In genomic region chr12:33994857-33995808, GRCh38 we compare ENCODE assay signal across 22 cellular contexts. TPM values are rescaled to one million over a fixed set of nuclear protein-coding genes. Genes with fewer than 3 reads are reported as not detected.
DNase-seq lines count a peak whose midpoint lies in the region; ATAC-seq and TF ChIP-seq lines count a peak whose summit lies in the region.
"Had no signal": no experiment of that assay in that cellular context is flagged by ENCODE, and none has a peak within 500 bp of the region (broad histone marks: within the 10 kb centered on the region; RNA-seq: fewer than 3 reads in every experiment).

No MANE protein-coding gene starts in this region.

- whole genome bisulfite sequencing in mammary epithelial cell (ENCODE audit: low coverage, missing lambda C conversion rate), result 32% methylated on average over 4 of the region's 4 CpGs
- no CpG with 5 or more reads among the region's 4 CpGs for WGBS in trophoblast cell (ENCODE audit: extremely low coverage, insufficient coverage, insufficient read length)
- 1% methylated on average over 4 of the region's 4 CpGs for WGBS in SK-N-SH (ENCODE audit: low lambda C conversion rate)

- no peaks in the 10 kb centered on the region for H3K79me1 ChIP-seq in trophoblast cell (ENCODE audit: low read length)

- POLR2A ChIA-PET in SK-N-SH (lab: Yijun Ruan, JAX), result no interaction called here

- no peaks in the 10 kb centered on the region for H3K27me3 ChIP-seq in mammary epithelial cell (ENCODE audit: insufficient read depth, low read length)
- H3K27me3 ChIP-seq in trophoblast cell (ENCODE audit: insufficient read depth, low read length), result no peaks in the 10 kb centered on the region
- H3K27me3 ChIP-seq in SK-N-SH (ENCODE audit: insufficient read depth), result no peaks in the 10 kb centered on the region
- H3K27me3 ChIP-seq: BLaER1 treated with 17β-estradiol and CSF1 and Interleukin-3, amounts not matched to agents 10 nM and 100 nM had no signal

- H3K4me3 ChIP-seq in mammary epithelial cell (replicated peaks in 1 of 3; ENCODE audit: insufficient read depth in 1 of 3, low read depth in 2 of 3, low read length in 3 of 3) (no peak overlapping the region), fibroblast of pulmonary artery (replicated peaks; ENCODE audit: low read depth, low read length) (no peak overlapping the region), trophoblast cell (ENCODE audit: low read depth, low read length) (no peak overlapping the region), SK-N-SH (ENCODE audit: low read depth in 2 of 2, low read length in 1 of 2) (no peak overlapping the region)
- H3K4me3 ChIP-seq: BLaER1 treated with 17β-estradiol and CSF1 and Interleukin-3, amounts not matched to agents 10 nM and 100 nM; GM23248; HAP-1; PC-9 had no signal

- BruUV-seq in mammary epithelial cell (replicated peaks; lab: Mats Ljungman, UMichigan), result no TSS peak

- no peak overlapping the region for H4K12ac ChIP-seq in trophoblast cell (ENCODE audit: low read depth, low read length)

- H3K9ac ChIP-seq in mammary epithelial cell (ENCODE audit: insufficient read depth, low read length), result no peak overlapping the region
- no peak overlapping the region for H3K9ac ChIP-seq in trophoblast cell (ENCODE audit: low read length)
- H3K9ac ChIP-seq in SK-N-SH, result no peak overlapping the region
- H3K9ac ChIP-seq: BLaER1 treated with 17β-estradiol and CSF1 and Interleukin-3, amounts not matched to agents 10 nM and 100 nM; GM23248 had no signal

- H3K79me2 ChIP-seq in mammary epithelial cell (ENCODE audit: insufficient read depth, low read length), result no peaks in the 10 kb centered on the region
- H3K79me2 ChIP-seq in trophoblast cell (ENCODE audit: control insufficient read depth, insufficient read depth, low read length, poor library complexity), result no peaks in the 10 kb centered on the region
- no peaks in the 10 kb centered on the region for H3K79me2 ChIP-seq in SK-N-SH (ENCODE audit: insufficient read depth)

- H3K9me3 ChIP-seq in mammary epithelial cell (replicated peaks; ENCODE audit: insufficient read depth, low read length), result no peaks in the 10 kb centered on the region
- H3K9me3 ChIP-seq in trophoblast cell (ENCODE audit: insufficient read depth, low read depth, low read length), result no peaks in the 10 kb centered on the region
- H3K9me3 ChIP-seq in SK-N-SH, result no peaks in the 10 kb centered on the region
- H3K9me3 ChIP-seq: BLaER1 treated with 17β-estradiol and CSF1 and Interleukin-3, amounts not matched to agents 10 nM and 100 nM; HAP-1 had no signal

- no peak overlapping the region for H3K4ac ChIP-seq in trophoblast cell (ENCODE audit: low read depth, low read length)

- H2AFZ ChIP-seq in mammary epithelial cell (ENCODE audit: low read depth, low read length) (peak overlapping the region; percentile 53), trophoblast cell (ENCODE audit: insufficient read depth, low read length, poor library complexity) (no peak overlapping the region), SK-N-SH (ENCODE audit: low read depth) (no peak overlapping the region)
- H2AFZ ChIP-seq: GM23248, PC-9 had no signal

- no peak overlapping the region for H4K8ac ChIP-seq in trophoblast cell (ENCODE audit: low read depth, low read length)

- no peak for TF ChIP-seq EP300 in SK-N-SH (IDR thresholded peaks at IDR 0.05; ENCODE audit: borderline replicate concordance in 1 of 2, low read depth in 1 of 2, low read length in 1 of 2)

- H3K9me2 ChIP-seq in SK-N-SH, result no peaks in the 10 kb centered on the region

- no peak overlapping the region for H3K23ac ChIP-seq in trophoblast cell (ENCODE audit: low read length)

- H3K18ac ChIP-seq in trophoblast cell (ENCODE audit: low read length), result no peak overlapping the region

- H3K27ac ChIP-seq in mammary epithelial cell (ENCODE audit: insufficient read depth, low read depth, low read length) (peak overlapping the region; percentile 20), trophoblast cell (ENCODE audit: low read depth, low read length) (no peak overlapping the region), SK-N-SH (ENCODE audit: low read depth in 2 of 2, low read length in 1 of 2) (no peak overlapping the region)
- H3K27ac ChIP-seq: BLaER1 treated with 17β-estradiol and CSF1 and Interleukin-3, amounts not matched to agents 10 nM and 100 nM; GM23248; PC-9 had no signal

- no peak overlapping the region for H3K14ac ChIP-seq in trophoblast cell (ENCODE audit: low read length)

- no peak overlapping the region for H2AK5ac ChIP-seq in trophoblast cell (ENCODE audit: low read length)

- no peak overlapping the region for H2BK5ac ChIP-seq in trophoblast cell (ENCODE audit: low read depth, low read length, poor library complexity)

- H3K4me1 ChIP-seq in mammary epithelial cell (ENCODE audit: insufficient read depth, low read length), result peaks cover 15% of the 10 kb centered on the region
- no peaks in the 10 kb centered on the region for H3K4me1 ChIP-seq in trophoblast cell (ENCODE audit: control insufficient read depth in 1 of 2, insufficient read depth in 2 of 2, low read length in 2 of 2)
- no peaks in the 10 kb centered on the region for H3K4me1 ChIP-seq in SK-N-SH (ENCODE audit: control insufficient read depth in 1 of 2, insufficient read depth in 2 of 2, low read depth in 1 of 2, low read length in 1 of 2)
- H3K4me1 ChIP-seq: BLaER1 treated with 17β-estradiol and CSF1 and Interleukin-3, amounts not matched to agents 10 nM and 100 nM; HAP-1 had no signal

- DNase-seq in HT1080 (ENCODE audit: low read depth) (peak; percentile 18), mammary epithelial cell (peak; percentile 75), fibroblast of pulmonary artery (ENCODE audit: low read depth) (peak; percentile 21), trophoblast cell (peak; percentile 35 to 87), epidermal melanocyte (ENCODE audit: insufficient read length, low spot score) (no peak), SK-N-SH (no peak), AG08396 (ENCODE audit: low spot score) (no peak)
- DNase-seq: CD4-positive, alpha-beta T cell; COR-L47; GM23248; HFFc6; MV-4-11; NCI-H1105; NCI-H1436 treated with DMSO at 0.1 percent for 48 hours; NCI-H1930; NCI-H2107; NCI-H524; PC-9; SHP77 had no signal

- H4K91ac ChIP-seq in trophoblast cell (ENCODE audit: low read depth, low read length), result no peak overlapping the region

- H3K36me3 ChIP-seq in mammary epithelial cell (ENCODE audit: insufficient read depth, low read length) (no peaks in the 10 kb centered on the region), trophoblast cell (ENCODE audit: control insufficient read depth in 1 of 2, insufficient read depth in 2 of 2, low read length in 2 of 2) (no peaks in the 10 kb centered on the region), SK-N-SH (replicated peaks in 1 of 2; ENCODE audit: control insufficient read depth in 1 of 2, insufficient read depth in 2 of 2, low read length in 1 of 2) (no peaks in the 10 kb centered on the region)
- H3K36me3 ChIP-seq: BLaER1 treated with 17β-estradiol and CSF1 and Interleukin-3, amounts not matched to agents 10 nM and 100 nM; HAP-1 had no signal

- no peak for TF ChIP-seq RAD21 in SK-N-SH (IDR thresholded peaks at IDR 0.05; ENCODE audit: low read length)

- dilution Hi-C loops in mammary epithelial cell (cut with HindIII; ENCODE audit: low sequenced_read_pairs), result no loop called here

- no peak for ATAC-seq in HG03469 (IDR thresholded peaks at IDR 0.05; ENCODE audit: unreplicated experiment)

- H3K4me2 ChIP-seq in mammary epithelial cell (ENCODE audit: insufficient read depth, low read depth, low read length) (peak overlapping the region; percentile 57), trophoblast cell (ENCODE audit: low read length) (no peak overlapping the region), SK-N-SH (no peak overlapping the region)
- H3K4me2 ChIP-seq: BLaER1 treated with 17β-estradiol and CSF1 and Interleukin-3, amounts not matched to agents 10 nM and 100 nM; PC-9 had no signal

- no peak overlapping the region for H2BK120ac ChIP-seq in trophoblast cell (ENCODE audit: insufficient read depth, low read length, poor library complexity)

- no peaks in the 10 kb centered on the region for H4K20me1 ChIP-seq in mammary epithelial cell (ENCODE audit: insufficient read depth, low read length)
- no peaks in the 10 kb centered on the region for H4K20me1 ChIP-seq in SK-N-SH (ENCODE audit: insufficient read depth)
- H4K20me1 ChIP-seq: BLaER1 treated with 17β-estradiol and CSF1 and Interleukin-3, amounts not matched to agents 10 nM and 100 nM had no signal

- H3F3A ChIP-seq in SK-N-SH (replicated peaks; ENCODE audit: insufficient read depth), result no peaks in the 10 kb centered on the region

- in situ Hi-C loops in mammary epithelial cell (cut with MboI; ENCODE audit: low sequenced_read_pairs in 2 of 2), result no loop called here

- CTCF ChIA-PET in mammary epithelial cell (lab: Charles Lee; ENCODE audit: low non-redundant PET) (no interaction called here), SK-N-SH (lab: Yijun Ruan, JAX) (no interaction called here)

- TF ChIP-seq CTCF in mammary epithelial cell (conservative IDR thresholded peaks at IDR 0.05 in 1 of 2, IDR thresholded peaks at IDR 0.05 in 1 of 2; ENCODE audit: extremely low read depth in 1 of 2, insufficient read depth in 1 of 2, low read depth in 1 of 2, low read length in 2 of 2) (no peak), fibroblast of pulmonary artery (IDR thresholded peaks at IDR 0.05; ENCODE audit: low read length, missing control alignments) (no peak), SK-N-SH (IDR thresholded peaks at IDR 0.05) (no peak)

- intact Hi-C loops in mammary epithelial cell (cut with micrococcal nuclease), result no loop called here

- H2BK12ac ChIP-seq in trophoblast cell (ENCODE audit: low read length), result no peak overlapping the region

TF ChIP-seq in SK-N-SH, 30 proteins besides CTCF, POLR2A, EP300 and RAD21 (continues in another document):
- no peak for TF ChIP-seq POLR2AphosphoS5 (IDR thresholded peaks at IDR 0.05; ENCODE audit: low read depth, low read length)
- TF ChIP-seq EZH2phosphoT487 (IDR thresholded peaks at IDR 0.05; ENCODE audit: borderline replicate concordance, low read depth), result no peak
- TF ChIP-seq GABPA (IDR thresholded peaks at IDR 0.05; ENCODE audit: low read depth), result no peak
- TF ChIP-seq NFIC (IDR thresholded peaks at IDR 0.05; ENCODE audit: borderline replicate concordance), result no peak
- no peak for TF ChIP-seq RCOR1 (IDR thresholded peaks at IDR 0.05; ENCODE audit: low read length)
- no peak for TF ChIP-seq FOXM1 (IDR thresholded peaks at IDR 0.05; ENCODE audit: low read depth)
- TF ChIP-seq RFX5 (IDR thresholded peaks at IDR 0.05; ENCODE audit: low read length), result no peak
- no peak for TF ChIP-seq FOXJ3 (CRISPR knock-in tag; IDR thresholded peaks at IDR 0.05)

RNA-seq across cellular contexts. Expression of gene ALG10, which starts 27.2 kb away (rescaled TPM):
- 15.6 and 27.5 TPM in 2 replicates for total RNA-seq in HT1080 (2014; rRNA removed; shearing (Covaris generic))
- 5.7 and 8.8 TPM in 2 replicates for polyA plus RNA-seq in HT1080 (2015; cell fraction: cytosol; rRNA removed)
- 22.7 and 22.8 TPM in 2 replicates for polyA plus RNA-seq in HT1080 (2015; cell fraction: nucleus; rRNA removed)
- 10 to 100 TPM; 12.6 to 18.7 TPM for total RNA-seq in mammary epithelial cell
- 9.3 TPM for polyA plus RNA-seq in mammary epithelial cell
- 15.6 TPM for polyA minus RNA-seq in mammary epithelial cell
- polyA plus RNA-seq in trophoblast cell (2013), result 6.4 and 6.7 TPM in 2 replicates
- polyA plus RNA-seq in SK-N-SH (2012; rRNA removed), result 2.3 and 2.8 TPM in 2 replicates
- 1.9 and 2.5 TPM in 2 replicates for polyA plus RNA-seq in SK-N-SH (2012; cell fraction: cytosol; rRNA removed)
- 1.1 and 3.0 TPM in 2 replicates for polyA plus RNA-seq in SK-N-SH (2012; cell fraction: nucleus; rRNA removed)

Comparison
In these comparisons a context has a peak if more than half of its experiments do, and no peak if none do; other contexts are left out.
1. DNase-seq: peak in HT1080 (single experiment), mammary epithelial cell (single experiment), fibroblast of pulmonary artery (single experiment) and trophoblast cell (2 of 2); none in epidermal melanocyte (single experiment), SK-N-SH (single experiment) and AG08396 (single experiment).